12 cellular contexts compared by ENCODE assay signal in genomic region chr1:156765664-156766063, GRCh38. TPM values are rescaled to one million over a fixed set of nuclear protein-coding genes. Genes with fewer than 3 reads are reported as not detected.
DNase-seq lines count a peak whose midpoint lies in the region; ATAC-seq and TF ChIP-seq lines count a peak whose summit lies in the region.
"Had no signal": no experiment of that assay in that cellular context is flagged by ENCODE, and none has a peak within 500 bp of the region (broad histone marks: within the 10 kb centered on the region; RNA-seq: fewer than 3 reads in every experiment).

No MANE protein-coding gene starts in this region.

- peaks cover 17% of the 10 kb centered on the region for H3K36me3 Mint-ChIP-seq in central memory CD8-positive, alpha-beta T cell (ENCODE audit: insufficient read depth)

- peaks cover 25% of the 10 kb centered on the region for H4K20me1 ChIP-seq in Loucy (ENCODE audit: insufficient read depth, low read length, poor library complexity, severe bottlenecking)

- no peak overlapping the region for H2BK15ac ChIP-seq in neuronal stem cell (ENCODE audit: low read length)

- peak overlapping the region; percentile 79 for H3K9ac ChIP-seq in Loucy (ENCODE audit: low read depth, low read length, poor library complexity, severe bottlenecking)
- H3K9ac ChIP-seq in neuronal stem cell (ENCODE audit: low read depth, low read length, poor library complexity): no peak overlapping the region

- H3K36me3 ChIP-seq in Loucy (ENCODE audit: insufficient read depth, low read length) (no peaks in the 10 kb centered on the region), neuronal stem cell (replicated peaks in 1 of 2; ENCODE audit: control insufficient read depth in 2 of 2, insufficient read depth in 2 of 2, low read length in 2 of 2) (peaks cover 0 to 18% of the 10 kb centered on the region in 2 donors)
- H3K36me3 ChIP-seq in effector memory CD4-positive, alpha-beta T cell (ENCODE audit: control insufficient read depth, insufficient read depth, low read length): peaks cover 3% of the 10 kb centered on the region
- H3K36me3 ChIP-seq: uterus had no signal

- no peak overlapping the region for H3K23ac ChIP-seq in neuronal stem cell (ENCODE audit: low read depth, low read length, poor library complexity)

- H2AFZ ChIP-seq in Loucy (ENCODE audit: low read length) (no peak overlapping the region), neuronal stem cell (ENCODE audit: low read length) (peak overlapping the region; percentile 79)

- no peak overlapping the region for H2AK5ac ChIP-seq in neuronal stem cell (ENCODE audit: low read depth, low read length)

- no peaks in the 10 kb centered on the region for H3K9me2 ChIP-seq in Loucy (replicated peaks; ENCODE audit: low read depth, low read length)

- H3K9me3 Mint-ChIP-seq in central memory CD8-positive, alpha-beta T cell: no peaks in the 10 kb centered on the region

- no peak overlapping the region for H2BK120ac ChIP-seq in neuronal stem cell (ENCODE audit: low read depth, low read length)

- peak overlapping the region; percentile 84 for H3K4me2 ChIP-seq in Loucy (ENCODE audit: low read depth, low read length, poor library complexity, severe bottlenecking)
- no peak overlapping the region for H3K4me2 ChIP-seq in neuronal stem cell (ENCODE audit: insufficient read depth, low read length, poor library complexity, severe bottlenecking)

- peak overlapping the region; percentile 78 for H3K4me3 ChIP-seq in Loucy (ENCODE audit: low read length, poor library complexity, severe bottlenecking)
- H3K4me3 ChIP-seq in neuronal stem cell (ENCODE audit: low read length in 2 of 2): peak overlapping the region in 1 of 2 donors; percentile 83
- H3K4me3 ChIP-seq in effector memory CD4-positive, alpha-beta T cell (ENCODE audit: insufficient read depth, low read depth, low read length, poor library complexity, severe bottlenecking): no peak overlapping the region

- no peaks in the 10 kb centered on the region for H3K27me3 ChIP-seq in Loucy (ENCODE audit: insufficient read depth, low read length, poor library complexity, severe bottlenecking)
- H3K27me3 ChIP-seq in neuronal stem cell (ENCODE audit: control insufficient read depth in 3 of 3, insufficient read depth in 3 of 3, low read depth in 1 of 3, low read length in 3 of 3): no peaks in the 10 kb centered on the region
- no peaks in the 10 kb centered on the region for H3K27me3 ChIP-seq in effector memory CD4-positive, alpha-beta T cell (replicated peaks; ENCODE audit: control insufficient read depth, insufficient read depth, low read length, poor library complexity, severe bottlenecking)
- H3K27me3 ChIP-seq: uterus had no signal

- H3K27ac ChIP-seq in neuronal stem cell (replicated peaks; ENCODE audit: low read length): no peak overlapping the region
- H3K27ac ChIP-seq in effector memory CD4-positive, alpha-beta T cell (ENCODE audit: insufficient read depth, low read length, poor library complexity, severe bottlenecking): no peak overlapping the region

- H3K18ac ChIP-seq in neuronal stem cell (ENCODE audit: low read length): no peak overlapping the region

- H2BK12ac ChIP-seq in neuronal stem cell (ENCODE audit: low read length): no peak overlapping the region

- DNase-seq in CD1c-positive myeloid dendritic cell (ENCODE audit: extremely low spot score): peak; percentile 28
- DNase-seq in central memory CD8-positive, alpha-beta T cell (ENCODE audit: low spot score in 2 of 2): no peak
- DNase-seq in neuronal stem cell (ENCODE audit: low spot score): no peak
- DNase-seq in effector memory CD4-positive, alpha-beta T cell: no peak
- DNase-seq in glomerular visceral epithelial cell (ENCODE audit: extremely low spot score): no peak
- DNase-seq: Caco-2, NCI-H82, small intestine, uterus had no signal

- H3K4me1 ChIP-seq in Loucy (ENCODE audit: insufficient read depth, low read length, poor library complexity, severe bottlenecking) (peaks cover 29% of the 10 kb centered on the region), neuronal stem cell (ENCODE audit: control insufficient read depth in 2 of 2, insufficient read depth in 1 of 2, low read depth in 1 of 2, low read length in 2 of 2) (peaks cover 14 to 16% of the 10 kb centered on the region in 2 donors)
- H3K4me1 ChIP-seq in effector memory CD4-positive, alpha-beta T cell (ENCODE audit: control insufficient read depth, insufficient read depth, low read length, poor library complexity, severe bottlenecking): peaks cover 24% of the 10 kb centered on the region

- H2BK5ac ChIP-seq in neuronal stem cell (ENCODE audit: low read length): no peak overlapping the region

- no CpG with 5 or more reads among the region's 5 CpGs for WGBS in neuronal stem cell (ENCODE audit: extremely low coverage in 2 of 2, insufficient read length in 2 of 2, insufficient replicate concordance in 1 of 2), 2 donors

- peaks cover 43% of the 10 kb centered on the region for H3K79me2 ChIP-seq in Loucy (ENCODE audit: insufficient read depth, low read length)

- no peak overlapping the region for H3K4me3 Mint-ChIP-seq in central memory CD8-positive, alpha-beta T cell

- no peak overlapping the region for H3K4ac ChIP-seq in neuronal stem cell (ENCODE audit: low read length)

- no peak for ATAC-seq in central memory CD8-positive, alpha-beta T cell (replicated peaks; ENCODE audit: extremely low read depth, poor library complexity, severe bottlenecking)
- ATAC-seq in HG03439 (IDR thresholded peaks at IDR 0.05; ENCODE audit: unreplicated experiment) (no peak), HG02678 (IDR thresholded peaks at IDR 0.05; ENCODE audit: unreplicated experiment) (no peak)

- H3K27me3 Mint-ChIP-seq in central memory CD8-positive, alpha-beta T cell: no peaks in the 10 kb centered on the region

- H4K8ac ChIP-seq in neuronal stem cell (ENCODE audit: low read depth, low read length): no peak overlapping the region

- H4K91ac ChIP-seq in neuronal stem cell (ENCODE audit: low read depth, low read length, poor library complexity): no peak overlapping the region

- H3K27ac Mint-ChIP-seq in central memory CD8-positive, alpha-beta T cell (ENCODE audit: low read depth): peak overlapping the region; percentile 53

- H3K79me1 ChIP-seq in neuronal stem cell (ENCODE audit: low read depth, low read length): peaks cover 4% of the 10 kb centered on the region

- H3K9me3 ChIP-seq in Loucy (ENCODE audit: insufficient read depth, low read depth, low read length): no peaks in the 10 kb centered on the region
- H3K9me3 ChIP-seq in neuronal stem cell (replicated peaks in 1 of 2; ENCODE audit: control insufficient read depth in 2 of 2, insufficient read depth in 1 of 2, low read depth in 1 of 2, low read length in 2 of 2): no peaks in the 10 kb centered on the region
- no peaks in the 10 kb centered on the region for H3K9me3 ChIP-seq in effector memory CD4-positive, alpha-beta T cell (ENCODE audit: control insufficient read depth, low read length)
- H3K9me3 ChIP-seq: Caco-2, uterus had no signal

- H3K14ac ChIP-seq in neuronal stem cell (ENCODE audit: low read length): no peak overlapping the region

- TF ChIP-seq CTCF in Loucy (conservative IDR thresholded peaks at IDR 0.05; ENCODE audit: low read length): no peak

- no peaks in the 10 kb centered on the region for H3F3A ChIP-seq in Loucy (ENCODE audit: low read depth)

- H3K4me1 Mint-ChIP-seq in central memory CD8-positive, alpha-beta T cell: peaks cover 26% of the 10 kb centered on the region

RNA-seq across cellular contexts. Expression of gene PRCC, which starts 1.7 kb away (rescaled TPM):
- polyA plus RNA-seq in neuronal stem cell (2013, experiment 1 of 2): 136 TPM
- polyA plus RNA-seq in neuronal stem cell (2013, experiment 2 of 2): 127 TPM

RNA-seq across cellular contexts. Expression of gene HDGF, which starts 14.2 kb away (rescaled TPM):
- 450 TPM for polyA plus RNA-seq in neuronal stem cell (2013, experiment 1 of 2)
- 442 TPM for polyA plus RNA-seq in neuronal stem cell (2013, experiment 2 of 2)

RNA-seq across cellular contexts. Expression of gene MRPL24, which starts 24.8 kb away (rescaled TPM):
- 31.9 TPM for polyA plus RNA-seq in neuronal stem cell (2013, experiment 1 of 2)
- 30.3 TPM for polyA plus RNA-seq in neuronal stem cell (2013, experiment 2 of 2)

RNA-seq across cellular contexts. Expression of gene ISG20L2, which starts 37.1 kb away (rescaled TPM):
- polyA plus RNA-seq in neuronal stem cell (2013, experiment 1 of 2): 32.9 TPM
- polyA plus RNA-seq in neuronal stem cell (2013, experiment 2 of 2): 33.3 TPM

RNA-seq across cellular contexts. Expression of gene METTL25B, which starts 37.4 kb away (rescaled TPM):
- 48.9 TPM for polyA plus RNA-seq in neuronal stem cell (2013, experiment 1 of 2)
- 45.3 TPM for polyA plus RNA-seq in neuronal stem cell (2013, experiment 2 of 2)
